20 cellular contexts compared by ENCODE assay signal in the genomic region with DNA sequence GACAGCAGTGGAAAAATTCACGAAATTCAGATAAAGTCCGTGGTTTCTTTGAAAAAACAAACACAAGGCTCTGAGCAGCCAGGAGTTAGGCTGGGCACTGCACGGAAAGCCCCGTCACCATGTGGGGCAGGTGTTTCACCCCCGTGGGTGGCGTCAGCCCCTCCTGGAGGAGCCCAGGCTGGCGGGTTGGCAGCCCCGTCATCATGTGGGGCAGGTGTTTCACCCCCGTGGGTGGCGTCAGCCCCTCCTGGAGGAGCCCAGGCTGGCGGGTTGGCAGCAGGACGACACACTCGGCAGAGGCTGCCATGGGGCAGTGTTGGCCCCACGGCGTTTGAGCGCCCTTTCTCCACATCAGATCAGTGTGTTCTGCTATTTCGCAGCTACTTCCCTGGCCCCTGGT. TPM values are rescaled to one million over a fixed set of nuclear protein-coding genes. Genes with fewer than 3 reads are reported as not detected.
"Had no signal": no experiment of that assay in that cellular context is flagged by ENCODE, and none has a peak within 500 bp of the region (broad histone marks: within the 10 kb centered on the region; RNA-seq: fewer than 3 reads in every experiment).

No MANE protein-coding gene starts in this region.

- H3K9ac ChIP-seq: parathyroid adenoma had no signal

- H3K27me3 ChIP-seq: breast epithelium, gastrocnemius medialis, heart right ventricle, spleen had no signal

- DNase-seq: activated CD4-positive, alpha-beta memory T cell treated with anti-CD3 and anti-CD28 coated beads for 36 hours; activated effector memory CD4-positive, alpha-beta T cell treated with Interleukin-2 at 50 U/mL for 16 hours; activated naive CD4-positive, alpha-beta T cell treated with anti-CD3 and anti-CD28 coated beads, Interleukin-2, amount 10 ng/mL, durations not matched to agents 7 days and 5 days; cerebellar nuclear complex; cortex of kidney; gastrocnemius medialis; heart right ventricle; kidney glomerular epithelial cell; natural killer cell; spleen; stimulated activated CD4-positive, alpha-beta T cell treated with anti-CD3 and anti-CD28 coated beads, Interleukin-4, amount 100 ng/mL, for 4 hours had no signal

- ATAC-seq: gastrocnemius medialis; stimulated activated memory B cell treated with anti-CD40 and anti-IgM and Interleukin-4, amounts not matched to agents 10 μg/mL and 1 μg/mL and 100 μg/mL, for 72 hours had no signal

- H3K36me3 ChIP-seq: breast epithelium had no signal

- H3K4me3 ChIP-seq: breast epithelium, gastrocnemius medialis, heart right ventricle, spleen had no signal

- H3K27ac ChIP-seq: breast epithelium, gastrocnemius medialis, heart right ventricle, parathyroid adenoma, spleen had no signal

- H3K9me3 ChIP-seq: breast epithelium, gastrocnemius medialis, spleen had no signal

- H3K4me1 ChIP-seq: breast epithelium, gastrocnemius medialis, heart right ventricle, parathyroid adenoma, spleen had no signal

- FAIRE-seq: astrocyte, TTC549 had no signal

RNA-seq across cellular contexts. Expression of a gene that starts 39.8 kb away (rescaled TPM):
- total RNA-seq: activated CD4-positive, alpha-beta memory T cell treated with anti-CD3 and anti-CD28 coated beads for 36 hours; breast epithelium; esophagus mucosa; lower leg skin; mesenteric fat pad; ureter had no signal
